19 cellular contexts compared by ENCODE assay signal in the genomic region with DNA sequence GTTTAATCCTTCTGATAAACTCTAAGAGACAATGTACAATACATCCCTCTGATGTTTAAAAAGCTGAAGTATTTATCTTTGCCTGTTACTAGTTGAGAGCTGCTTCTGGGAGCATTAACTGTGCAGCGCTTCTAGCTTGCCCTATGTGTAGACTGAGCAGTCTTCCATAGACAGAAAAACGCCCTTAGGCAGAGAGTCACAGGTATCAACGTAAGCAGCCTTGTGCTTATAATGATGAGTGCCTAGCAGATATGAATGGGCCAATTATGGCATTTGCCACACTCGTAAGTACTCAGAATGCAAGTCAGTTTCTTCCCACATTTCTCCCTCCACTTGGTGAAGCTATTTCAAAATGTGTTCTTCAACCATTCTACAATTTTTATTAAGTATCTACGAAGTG.
DNase-seq lines count a peak whose midpoint lies in the region; ATAC-seq, FAIRE-seq and TF ChIP-seq lines count a peak whose summit lies in the region.
"Had no signal": no experiment of that assay in that cellular context is flagged by ENCODE, and none has a peak within 500 bp of the region (broad histone marks: within the 10 kb centered on the region; RNA-seq: fewer than 3 reads in every experiment).

No MANE protein-coding gene starts in this region.

- H3K36me3 ChIP-seq in H1 (ENCODE audit: control insufficient read depth in 2 of 4, insufficient read depth in 4 of 4, low read length in 3 of 4) (no peaks in the 10 kb centered on the region), transverse colon (no peaks in the 10 kb centered on the region)
- H3K36me3 ChIP-seq: BLaER1 had no signal

- H3K27ac ChIP-seq in H1 (ENCODE audit: low read depth, low read length) (no peak overlapping the region), transverse colon (no peak overlapping the region)
- H3K27ac ChIP-seq: 22Rv1, A549, BLaER1 had no signal

- H3K18ac ChIP-seq in H1 (ENCODE audit: extremely low read depth, low read length), result no peak overlapping the region

- CTCF ChIA-PET in H1 (lab: Charles Lee; ENCODE audit: partially characterized antibody), result interaction anchor here (1.6 kb wide), 1 partner anchor 13 kb away, joined by 5 read pairs; no protein-coding TSS in a partner anchor

- no peak overlapping the region for H3K4me3 ChIP-seq in H1 (ENCODE audit: extremely low read depth in 1 of 4, insufficient read depth in 2 of 4, low read depth in 3 of 4, low read length in 4 of 4)
- H3K4me3 ChIP-seq in transverse colon, result no peak overlapping the region
- H3K4me3 ChIP-seq: A549, BLaER1, GM23338 had no signal

- no peak overlapping the region for H3K4me2 ChIP-seq in H1 (ENCODE audit: insufficient read depth in 1 of 2, low read depth in 2 of 2, low read length in 2 of 2)
- H3K4me2 ChIP-seq: A549, BLaER1, GM23338 had no signal

- H3K4me1 ChIP-seq in H1 (replicated peaks in 1 of 4; ENCODE audit: control insufficient read depth in 3 of 4, insufficient read depth in 4 of 4, low read length in 3 of 4), result no peaks in the 10 kb centered on the region
- no peaks in the 10 kb centered on the region for H3K4me1 ChIP-seq in transverse colon
- H3K4me1 ChIP-seq: A549 had no signal

- H2AK5ac ChIP-seq in H1 (ENCODE audit: low read depth, low read length), result no peak overlapping the region

- POLR2A ChIA-PET in H1 (lab: Charles Lee; ENCODE audit: partially characterized antibody), result no interaction called here

- FAIRE-seq in H1 (lab: Jason Lieb, UNC), result no peak
- FAIRE-seq: A549, GM12892, GM18507 had no signal

- TF ChIP-seq RAD21 in H1 (IDR thresholded peaks at IDR 0.05 in 1 of 2, conservative IDR thresholded peaks at IDR 0.05 in 1 of 2; ENCODE audit: low read depth in 2 of 2, low read length in 2 of 2), result no peak

- no peak overlapping the region for H3K56ac ChIP-seq in H1 (replicated peaks; ENCODE audit: insufficient read length, low read depth, low read length)

- H2BK120ac ChIP-seq in H1 (replicated peaks; ENCODE audit: low read depth, low read length), result no peak overlapping the region

- intact Hi-C loops in transverse colon (cut with DNase I; ENCODE audit: low total_unique reads), result no loop called here

- no peaks in the 10 kb centered on the region for H3K79me2 ChIP-seq in H1 (ENCODE audit: control insufficient read depth in 1 of 2, insufficient read depth in 2 of 2, low read length in 2 of 2)

- no peak for TF ChIP-seq POLR2A in H1 (IDR thresholded peaks at IDR 0.05; ENCODE audit: control extremely low read depth in 1 of 2, low read depth in 2 of 2, low read length in 2 of 2)
- TF ChIP-seq POLR2A in transverse colon (IDR thresholded peaks at IDR 0.05), result no peak

- no peak for ATAC-seq in GM18519 (IDR thresholded peaks at IDR 0.05; ENCODE audit: low FRiP score, unreplicated experiment)
- ATAC-seq: A549, GM23338 had no signal

- H3K27me3 ChIP-seq in H1 (replicated peaks in 1 of 4; ENCODE audit: control insufficient read depth in 3 of 4, extremely low read depth in 1 of 4, insufficient read depth in 3 of 4, low read length in 3 of 4) (no peaks in the 10 kb centered on the region), transverse colon (no peaks in the 10 kb centered on the region)
- H3K27me3 ChIP-seq: BLaER1 had no signal

- H2BK15ac ChIP-seq in H1 (ENCODE audit: low read length), result no peak overlapping the region

- no peak overlapping the region for H3K14ac ChIP-seq in H1 (ENCODE audit: insufficient read length)

- TF ChIP-seq EP300 in H1 (IDR thresholded peaks at IDR 0.05; ENCODE audit: borderline replicate concordance in 1 of 2, low read depth in 2 of 2, low read length in 2 of 2) (no peak), transverse colon (IDR thresholded peaks at IDR 0.05; ENCODE audit: low read depth) (no peak)

- no peak overlapping the region for H3K9ac ChIP-seq in H1 (replicated peaks in 1 of 4; ENCODE audit: extremely low read depth in 1 of 4, low read depth in 3 of 4, low read length in 3 of 4)
- H3K9ac ChIP-seq: BLaER1 had no signal

- H3K9me3 ChIP-seq in H1 (ENCODE audit: insufficient read depth in 2 of 2, low read depth in 1 of 2, low read length in 1 of 2), result no peaks in the 10 kb centered on the region
- no peaks in the 10 kb centered on the region for H3K9me3 ChIP-seq in transverse colon
- H3K9me3 ChIP-seq: A549, BLaER1 had no signal

- 86% methylated on average over 5 of the region's 5 CpGs; no CpG with 5 or more reads in 1 of the 2 experiments for WGBS in H1 (ENCODE audit: extremely low coverage in 1 of 2, insufficient coverage in 1 of 2, insufficient read length in 1 of 2, insufficient replicate concordance in 2 of 2, low coverage in 1 of 2, low lambda C conversion rate in 2 of 2, missing lambda C conversion rate in 1 of 2), 2 experiments
- 69 to 74% methylated on average over 4 to 5 of the region's 5 CpGs for WGBS in transverse colon (ENCODE audit: low coverage in 1 of 2), 2 donors

- H4K5ac ChIP-seq in H1 (ENCODE audit: insufficient read length, low read depth, low read length), result no peak overlapping the region

- no peak overlapping the region for H2BK12ac ChIP-seq in H1 (ENCODE audit: low read depth, low read length)

- DNase-seq in NCI-H1105 treated with DMSO at 0.1 percent for 48 hours (lab: John Stamatoyannopoulos, UW) (peak; percentile 3), NCI-H1105 (lab: John Stamatoyannopoulos, UW) (no peak), NCI-H748 (lab: John Stamatoyannopoulos, UW; ENCODE audit: unreplicated experiment) (peak; percentile 2), NCI-H748 treated with DMSO at 0.1 percent for 48 hours (lab: John Stamatoyannopoulos, UW) (no peak), H1 (ENCODE audit: low read depth in 1 of 2, low spot score in 2 of 2) (no peak), transverse colon (no peak)
- DNase-seq: AML-193; CD4-positive, alpha-beta memory T cell; DMS153; DMS79; GDM1; H9 had no signal

- no peak overlapping the region for H4K91ac ChIP-seq in H1 (replicated peaks; ENCODE audit: insufficient read length, low read length)

- peak overlapping the region; percentile 24; the same call in 1 of the 2 replicates for H2AFZ ChIP-seq in H1 (ENCODE audit: low read length)
- H2AFZ ChIP-seq: GM23338 had no signal

- no peaks in the 10 kb centered on the region for H3K79me1 ChIP-seq in H1 (ENCODE audit: low read depth, low read length)

- TF ChIP-seq CTCF in H1 (IDR thresholded peaks at IDR 0.05; ENCODE audit: control extremely low read depth in 1 of 3, insufficient read depth in 1 of 3, low read depth in 1 of 3, low read length in 3 of 3) (no peak), transverse colon (IDR thresholded peaks at IDR 0.05) (no peak)

- H3K23ac ChIP-seq in H1 (ENCODE audit: insufficient read length), result no peak overlapping the region

- H4K20me1 ChIP-seq in H1 (replicated peaks in 1 of 2; ENCODE audit: control insufficient read depth in 1 of 2, insufficient read depth in 2 of 2, low read length in 2 of 2), result no peaks in the 10 kb centered on the region
- H4K20me1 ChIP-seq: BLaER1 had no signal

- H2BK5ac ChIP-seq in H1 (ENCODE audit: low read depth, low read length), result no peak overlapping the region

- no peaks in the 10 kb centered on the region for H3K23me2 ChIP-seq in H1 (ENCODE audit: low read depth, low read length)

- in situ Hi-C loops in transverse colon (cut with MboI; ENCODE audit: low pct_ligation_motif_present in 1 of 4, low pct_unique_long_range_greater_than_20kb in 1 of 4, low sequenced_read_pairs in 3 of 4), result no loop called here

- no peak overlapping the region for H3K4ac ChIP-seq in H1 (replicated peaks; ENCODE audit: insufficient read length, low read depth, low read length)

- H4K8ac ChIP-seq in H1 (ENCODE audit: extremely low read depth, insufficient read depth, low read length), result no peak overlapping the region

- no peak overlapping the region for H2BK20ac ChIP-seq in H1 (ENCODE audit: low read length)

TF ChIP-seq in H1, 55 proteins besides CTCF, POLR2A, EP300 and RAD21:
- TF ChIP-seq SIRT6 (IDR thresholded peaks at IDR 0.05; ENCODE audit: low read length) (no peak), PHF8 (conservative IDR thresholded peaks at IDR 0.05; ENCODE audit: low read depth, low read length) (no peak), RNF2 (IDR thresholded peaks at IDR 0.05; ENCODE audit: borderline replicate concordance, low read depth, low read length, missing control alignments, poor library complexity, severe bottlenecking) (no peak), SRF (IDR thresholded peaks at IDR 0.05; ENCODE audit: low read depth, low read length) (no peak), TAF7 (optimal IDR thresholded peaks at IDR 0.05; ENCODE audit: borderline replicate concordance, low read depth, low read length) (no peak), SUZ12 (IDR thresholded peaks at IDR 0.05; ENCODE audit: low read length) (no peak)
- TF ChIP-seq, protein P1, sequence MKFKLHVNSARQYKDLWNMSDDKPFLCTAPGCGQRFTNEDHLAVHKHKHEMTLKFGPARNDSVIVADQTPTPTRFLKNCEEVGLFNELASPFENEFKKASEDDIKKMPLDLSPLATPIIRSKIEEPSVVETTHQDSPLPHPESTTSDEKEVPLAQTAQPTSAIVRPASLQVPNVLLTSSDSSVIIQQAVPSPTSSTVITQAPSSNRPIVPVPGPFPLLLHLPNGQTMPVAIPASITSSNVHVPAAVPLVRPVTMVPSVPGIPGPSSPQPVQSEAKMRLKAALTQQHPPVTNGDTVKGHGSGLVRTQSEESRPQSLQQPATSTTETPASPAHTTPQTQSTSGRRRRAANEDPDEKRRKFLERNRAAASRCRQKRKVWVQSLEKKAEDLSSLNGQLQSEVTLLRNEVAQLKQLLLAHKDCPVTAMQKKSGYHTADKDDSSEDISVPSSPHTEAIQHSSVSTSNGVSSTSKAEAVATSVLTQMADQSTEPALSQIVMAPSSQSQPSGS (IDR thresholded peaks at IDR 0.05; ENCODE audit: low read length), result no peak
- TF ChIP-seq, protein P2, sequence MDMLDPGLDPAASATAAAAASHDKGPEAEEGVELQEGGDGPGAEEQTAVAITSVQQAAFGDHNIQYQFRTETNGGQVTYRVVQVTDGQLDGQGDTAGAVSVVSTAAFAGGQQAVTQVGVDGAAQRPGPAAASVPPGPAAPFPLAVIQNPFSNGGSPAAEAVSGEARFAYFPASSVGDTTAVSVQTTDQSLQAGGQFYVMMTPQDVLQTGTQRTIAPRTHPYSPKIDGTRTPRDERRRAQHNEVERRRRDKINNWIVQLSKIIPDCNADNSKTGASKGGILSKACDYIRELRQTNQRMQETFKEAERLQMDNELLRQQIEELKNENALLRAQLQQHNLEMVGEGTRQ (IDR thresholded peaks at IDR 0.05; ENCODE audit: low read length), result no peak

Comparison
In these comparisons a context has a peak if more than half of its experiments do, and no peak if none do; other contexts are left out.
1. DNase-seq: peak in NCI-H1105 treated with DMSO at 0.1 percent for 48 hours (single experiment) and NCI-H748 (single experiment); none in NCI-H1105 (single experiment), NCI-H748 treated with DMSO at 0.1 percent for 48 hours (single experiment), H1 (0 of 2) and transverse colon (single experiment).